12 cellular contexts compared by ENCODE assay signal in the genomic region with DNA sequence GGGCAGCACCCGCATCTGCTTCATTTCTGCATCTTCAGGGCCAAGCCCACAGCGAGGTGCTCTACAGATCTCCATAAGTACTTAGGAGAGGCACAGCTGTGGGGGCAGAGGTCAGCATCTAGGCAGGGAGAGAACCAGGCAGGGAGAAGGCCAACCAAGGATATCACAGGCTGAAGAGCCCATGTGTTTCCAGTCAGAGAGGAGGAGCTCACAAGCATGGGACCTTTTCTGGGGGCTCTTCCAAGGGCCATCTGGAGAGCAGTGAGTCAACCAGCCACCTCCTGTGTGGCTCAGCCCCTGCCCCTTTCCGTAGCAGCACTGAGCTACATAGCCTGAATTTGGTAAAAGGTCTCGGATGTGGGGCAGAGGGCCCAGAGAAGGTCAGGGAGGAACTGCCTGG.
A peak's percentile ranks its signal among the peaks of the same experiment; 100 is the strongest.
DNase-seq lines count a peak whose midpoint lies in the region; ATAC-seq and TF ChIP-seq lines count a peak whose summit lies in the region.
"Had no signal": no experiment of that assay in that cellular context is flagged by ENCODE, and none has a peak within 500 bp of the region (broad histone marks: within the 10 kb centered on the region; RNA-seq: fewer than 3 reads in every experiment).

No MANE protein-coding gene starts in this region.

- H3K27me3 Mint-ChIP-seq in naive thymus-derived CD8-positive, alpha-beta T cell = no peaks in the 10 kb centered on the region
- H3K27me3 Mint-ChIP-seq: activated CD4-positive, alpha-beta memory T cell treated with anti-CD3 and anti-CD28 coated beads, Interleukin-2, amount 10 ng/mL, durations not matched to agents 7 days and 5 days had no signal

- POLR2A ChIA-PET in naive thymus-derived CD8-positive, alpha-beta T cell (lab: Charles Lee) = interaction anchor here (1.1 kb wide), 1 partner anchor 15 kb away, joined by 3 read pairs; no protein-coding TSS in a partner anchor

- no peak for ATAC-seq in naive thymus-derived CD8-positive, alpha-beta T cell
- ATAC-seq in HG03196 (IDR thresholded peaks at IDR 0.05; ENCODE audit: unreplicated experiment) (no peak), GM21576 (IDR thresholded peaks at IDR 0.05; ENCODE audit: unreplicated experiment) (no peak)
- ATAC-seq: CD8-positive, alpha-beta T cell had no signal

- no peaks in the 10 kb centered on the region for H3K36me3 ChIP-seq in duodenal mucosa (ENCODE audit: control insufficient read depth in 1 of 2, insufficient read depth in 2 of 2, low read length in 2 of 2)
- H3K36me3 ChIP-seq in muscle layer of duodenum (ENCODE audit: control insufficient read depth in 1 of 2, insufficient read depth in 2 of 2, low read length in 2 of 2) = no peaks in the 10 kb centered on the region

- TF ChIP-seq CTCF in HFF-Myc (IDR thresholded peaks at IDR 0.05; ENCODE audit: low read depth, low read length, missing control alignments) = no peak

- H3K27ac ChIP-seq in duodenal mucosa (ENCODE audit: low read depth, low read length) (peak overlapping the region; percentile 53), muscle layer of duodenum (ENCODE audit: low read length) (peak overlapping the region; percentile 52)

- H3K9me3 ChIP-seq in duodenal mucosa (ENCODE audit: control insufficient read depth in 1 of 2, low read length in 2 of 2) (no peaks in the 10 kb centered on the region), muscle layer of duodenum (ENCODE audit: control insufficient read depth in 1 of 2, low read length in 2 of 2) (no peaks in the 10 kb centered on the region)

- H3K27ac Mint-ChIP-seq in naive thymus-derived CD8-positive, alpha-beta T cell = peak overlapping the region in 3 of 10 donors; percentile 15 to 83 (median 29)
- H3K27ac Mint-ChIP-seq: activated CD4-positive, alpha-beta memory T cell treated with anti-CD3 and anti-CD28 coated beads, Interleukin-2, amount 10 ng/mL, durations not matched to agents 7 days and 5 days; CD8-positive, alpha-beta T cell had no signal

- H3K4me3 Mint-ChIP-seq in naive thymus-derived CD8-positive, alpha-beta T cell = no peak overlapping the region
- H3K4me3 Mint-ChIP-seq: activated CD4-positive, alpha-beta memory T cell treated with anti-CD3 and anti-CD28 coated beads, Interleukin-2, amount 10 ng/mL, durations not matched to agents 7 days and 5 days; CD8-positive, alpha-beta T cell had no signal

- peak; percentile 59 for DNase-seq in AG20443 (ENCODE audit: low spot score)
- DNase-seq in HFF-Myc (ENCODE audit: extremely low read depth, low read depth) = peak; percentile 90
- DNase-seq in Ammon's horn (ENCODE audit: low spot score) = no peak
- no peak for DNase-seq in naive thymus-derived CD8-positive, alpha-beta T cell
- DNase-seq: activated CD4-positive, alpha-beta memory T cell treated with anti-CD3 and anti-CD28 coated beads, Interleukin-2, amount 10 ng/mL, durations not matched to agents 7 days and 5 days; activated naive CD4-positive, alpha-beta T cell; CD8-positive, alpha-beta T cell; cerebellar nuclear complex had no signal

- peaks cover 0 to 20% (median 2%) of the 10 kb centered on the region in 3 donors for H3K36me3 Mint-ChIP-seq in naive thymus-derived CD8-positive, alpha-beta T cell

- H3K4me1 Mint-ChIP-seq in naive thymus-derived CD8-positive, alpha-beta T cell = peaks cover 24 to 64% (median 37%) of the 10 kb centered on the region in 4 donors
- H3K4me1 Mint-ChIP-seq: activated CD4-positive, alpha-beta memory T cell treated with anti-CD3 and anti-CD28 coated beads, Interleukin-2, amount 10 ng/mL, durations not matched to agents 7 days and 5 days had no signal

- peaks cover 30 to 44% of the 10 kb centered on the region in 2 donors for H3K4me1 ChIP-seq in duodenal mucosa (ENCODE audit: control insufficient read depth in 1 of 2, insufficient read depth in 2 of 2, low read length in 2 of 2)
- H3K4me1 ChIP-seq in muscle layer of duodenum (ENCODE audit: control insufficient read depth in 1 of 2, insufficient read depth in 2 of 2, low read length in 2 of 2) = peaks cover 27 to 52% of the 10 kb centered on the region in 2 donors

- no peaks in the 10 kb centered on the region for H3K9me3 Mint-ChIP-seq in naive thymus-derived CD8-positive, alpha-beta T cell
- H3K9me3 Mint-ChIP-seq: activated CD4-positive, alpha-beta memory T cell treated with anti-CD3 and anti-CD28 coated beads, Interleukin-2, amount 10 ng/mL, durations not matched to agents 7 days and 5 days; CD8-positive, alpha-beta T cell had no signal

- no peak overlapping the region for H3K9ac ChIP-seq in duodenal mucosa (ENCODE audit: low read depth in 1 of 2, low read length in 2 of 2)

- no peaks in the 10 kb centered on the region for H3K27me3 ChIP-seq in duodenal mucosa (ENCODE audit: control insufficient read depth in 1 of 2, insufficient read depth in 2 of 2, low read length in 2 of 2)
- no peaks in the 10 kb centered on the region for H3K27me3 ChIP-seq in muscle layer of duodenum (ENCODE audit: low read depth, low read length)

- H3K4me3 ChIP-seq in HFF-Myc (replicated peaks; ENCODE audit: low read depth, low read length) = no peak overlapping the region
- H3K4me3 ChIP-seq in duodenal mucosa (ENCODE audit: low read depth in 1 of 2, low read length in 2 of 2) = no peak overlapping the region
- no peak overlapping the region for H3K4me3 ChIP-seq in muscle layer of duodenum (ENCODE audit: low read depth in 1 of 2, low read length in 2 of 2)

Comparison
In these comparisons a context has a peak if more than half of its experiments do, and no peak if none do; other contexts are left out.
1. DNase-seq: peak in AG20443 (single experiment) and HFF-Myc (single experiment); none in Ammon's horn (single experiment) and naive thymus-derived CD8-positive, alpha-beta T cell (0 of 10).